Comparison of ENCODE assay signal across 10 cellular contexts in genomic region chr14:99758121-99758871, GRCh38. TPM values are rescaled to one million over a fixed set of nuclear protein-coding genes. Genes with fewer than 3 reads are reported as not detected.
DNase-seq lines count a peak whose midpoint lies in the region; ATAC-seq, FAIRE-seq and TF ChIP-seq lines count a peak whose summit lies in the region.
"Had no signal": no experiment of that assay in that cellular context is flagged by ENCODE, and none has a peak within 500 bp of the region (broad histone marks: within the 10 kb centered on the region; RNA-seq: fewer than 3 reads in every experiment).

No MANE protein-coding gene starts in this region.

- POLR2A ChIA-PET in T-cell (lab: Charles Lee) = no interaction called here

- ATAC-seq in GM19463 (IDR thresholded peaks at IDR 0.05; ENCODE audit: unreplicated experiment) (no peak), HG02973 (IDR thresholded peaks at IDR 0.05; ENCODE audit: unreplicated experiment) (no peak), T-cell (replicated peaks in 1 of 4) (no peak)

- peak; percentile 42 for FAIRE-seq in GM12892 (lab: Jason Lieb, UNC)

- DNase-seq in GM12892 (ENCODE audit: insufficient read length) (no peak), RPMI7951 (ENCODE audit: low read depth) (peak; percentile 89), fibroblast of the conjunctiva (ENCODE audit: low read depth) (peak; percentile 73), skeletal muscle cell (ENCODE audit: low read depth) (peak; percentile 79), T-cell (no peak), 8988T (no peak)

- CTCF ChIA-PET in T-cell (lab: Charles Lee) = no interaction called here

- H3K4me3 ChIP-seq in skeletal muscle cell (ENCODE audit: low read depth, low read length) = no peak overlapping the region

- TF ChIP-seq POLR2A in GM12892 (IDR thresholded peaks at IDR 0.05; ENCODE audit: low read depth, low read length) = no peak

- peaks cover 20 to 31% of the 10 kb centered on the region in 2 donors for H3K27me3 Mint-ChIP-seq in T-cell

- H3K9me3 Mint-ChIP-seq in T-cell = no peaks in the 10 kb centered on the region
- H3K9me3 Mint-ChIP-seq: activated naive CD4-positive, alpha-beta T cell treated with anti-CD3 and anti-CD28 coated beads, Interleukin-2, amount 50 U/mL, for 24 hours had no signal

- no peak overlapping the region for H3K27ac Mint-ChIP-seq in T-cell
- H3K27ac Mint-ChIP-seq: activated naive CD4-positive, alpha-beta T cell treated with anti-CD3 and anti-CD28 coated beads, Interleukin-2, amount 50 U/mL, for 24 hours had no signal

- H3K4me3 Mint-ChIP-seq in T-cell = no peak overlapping the region
- H3K4me3 Mint-ChIP-seq: activated naive CD4-positive, alpha-beta T cell treated with anti-CD3 and anti-CD28 coated beads, Interleukin-2, amount 50 U/mL, for 24 hours had no signal

- H3K4me1 Mint-ChIP-seq in T-cell = peaks cover 4 to 7% (median 5%) of the 10 kb centered on the region in 3 donors

- no peaks in the 10 kb centered on the region for H3K36me3 Mint-ChIP-seq in T-cell
- H3K36me3 Mint-ChIP-seq: activated naive CD4-positive, alpha-beta T cell treated with anti-CD3 and anti-CD28 coated beads, Interleukin-2, amount 50 U/mL, for 24 hours had no signal

RNA-seq across cellular contexts. Expression of gene EML1, which starts 34.9 kb away (rescaled TPM):
- polyA plus RNA-seq in GM12892 (2012; ENCODE audit: missing spikeins) = 0.19 TPM
- 3.3 and 8.2 TPM in 2 replicates for total RNA-seq in RPMI7951 (2014; rRNA removed; shearing (Covaris generic))
- total RNA-seq in T-cell = 1 to 10 TPM in 1 of 5 donors, under 1 TPM in 2, not detected in 2; 0.53 to 1.4 (median 0.60) TPM
- total RNA-seq: HT-29 had no signal

Comparison
In these comparisons a context has a peak if more than half of its experiments do, and no peak if none do; other contexts are left out.
1. DNase-seq: peak in RPMI7951 (single experiment), fibroblast of the conjunctiva (single experiment) and skeletal muscle cell (single experiment); none in GM12892 (single experiment), T-cell (0 of 34) and 8988T (single experiment).